ENCODE assay signal across 29 cellular contexts in genomic region chr10:85795460-85795859, GRCh38.
"Had no signal": no experiment of that assay in that cellular context is flagged by ENCODE, and none has a peak within 500 bp of the region (broad histone marks: within the 10 kb centered on the region; RNA-seq: fewer than 3 reads in every experiment).

No MANE protein-coding gene starts in this region.

- H3K4me1 ChIP-seq: adrenal gland, ascending aorta, prostate gland had no signal

- FAIRE-seq: endothelial cell of umbilical vein had no signal

- H3K27ac ChIP-seq: adrenal gland, ascending aorta, esophagus muscularis mucosa, foreskin keratinocyte, heart left ventricle, ovary, prostate gland, skin epidermis, tibial artery had no signal

- H3K27me3 ChIP-seq: adrenal gland, ascending aorta, esophagus muscularis mucosa, foreskin keratinocyte, heart left ventricle, ovary, tibial artery had no signal

- ATAC-seq: activated CD8-positive, alpha-beta T cell treated with anti-CD3 and anti-CD28 coated beads for 36 hours; effector memory CD8-positive, alpha-beta T cell; foreskin keratinocyte; heart left ventricle; naive thymus-derived CD4-positive, alpha-beta T cell; sciatic nerve; stimulated activated effector memory CD8-positive, alpha-beta T cell treated with anti-CD3 and anti-CD28 coated beads, Interleukin-12 subunit alpha, Interleukin-12 subunit beta, amount 100 ng/mL, for 72 hours; stimulated activated naive CD8-positive, alpha-beta T cell treated with anti-CD3 and anti-CD28 coated beads, Interleukin-15, amount 100 ng/mL, for 72 hours had no signal

- DNase-seq: activated B cell treated with CpG ODN at 0.5 μM for 24 hours; activated CD4-positive, alpha-beta T cell treated with anti-CD3 and anti-CD28 coated beads, Interleukin-2, amount 50 U/mL, for 1 hour; activated CD8-positive, alpha-beta T cell treated with anti-CD3 and anti-CD28 coated beads for 36 hours; activated naive CD4-positive, alpha-beta T cell treated with anti-CD3 and anti-CD28 coated beads for 36 hours; activated naive CD8-positive, alpha-beta T cell treated with anti-CD3 and anti-CD28 coated beads for 36 hours; activated T-cell treated with anti-CD3 and anti-CD28 coated beads, Interleukin-2, amount 50 U/mL, for 48 hours; adrenal gland; caudate nucleus; cortex of kidney; effector memory CD8-positive, alpha-beta T cell; foreskin keratinocyte; heart left ventricle; hypothalamus; immature natural killer cell; midbrain; naive thymus-derived CD4-positive, alpha-beta T cell; ovary; retina; stimulated activated CD4-positive, alpha-beta T cell treated with anti-CD3 and anti-CD28 coated beads, Interleukin-4, amount 100 ng/mL, for 24 hours; stimulated activated naive CD8-positive, alpha-beta T cell treated with anti-CD3 and anti-CD28 coated beads, Interleukin-15, amount 100 ng/mL, for 72 hours; substantia nigra; tibial artery had no signal

- H3K4me3 ChIP-seq: adrenal gland, ascending aorta, esophagus muscularis mucosa, heart left ventricle, ovary, prostate gland, skin epidermis, tibial artery had no signal

- H3K36me3 ChIP-seq: adrenal gland, ascending aorta, esophagus muscularis mucosa, heart left ventricle, ovary, prostate gland, tibial artery had no signal

- H3K9me3 ChIP-seq: adrenal gland, ascending aorta, esophagus muscularis mucosa, heart left ventricle, ovary, prostate gland, tibial artery had no signal
